2 cellular contexts compared by ENCODE assay signal in the genomic region with DNA sequence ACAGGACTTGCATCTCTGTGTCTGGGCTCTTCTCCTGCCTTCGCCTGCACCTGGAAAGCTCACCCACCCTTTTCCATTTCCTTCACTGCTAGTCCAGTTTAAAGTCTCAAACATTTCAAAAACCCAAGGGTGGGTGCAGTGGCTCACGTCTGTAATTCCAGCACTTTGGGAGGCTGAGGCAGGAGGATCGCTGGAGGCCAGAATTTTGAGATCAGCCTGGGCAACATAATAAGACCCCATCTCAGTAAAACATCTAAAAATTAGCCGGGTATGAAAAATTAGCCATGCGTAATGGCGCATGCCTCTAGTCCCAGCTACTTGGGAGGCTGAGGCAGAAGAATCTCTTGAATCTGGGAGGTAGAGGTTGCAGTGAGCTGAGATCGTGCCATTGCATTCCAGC.
TF ChIP-seq lines count a peak whose summit lies in the region.

No MANE protein-coding gene starts in this region.

TF ChIP-seq in WTC11, 78 proteins besides CTCF, POLR2A, EP300 and RAD21 (continued from another document):
- no peak for TF ChIP-seq ZNF317 (CRISPR knock-in tag; IDR thresholded peaks at IDR 0.05; ENCODE audit: borderline replicate concordance, low read depth)
- no peak for TF ChIP-seq ATF2 (CRISPR knock-in tag; IDR thresholded peaks at IDR 0.05; ENCODE audit: borderline replicate concordance, low read depth)
- TF ChIP-seq NFYB (CRISPR knock-in tag; conservative IDR thresholded peaks at IDR 0.05; ENCODE audit: low read depth): no peak
- TF ChIP-seq, protein P1, sequence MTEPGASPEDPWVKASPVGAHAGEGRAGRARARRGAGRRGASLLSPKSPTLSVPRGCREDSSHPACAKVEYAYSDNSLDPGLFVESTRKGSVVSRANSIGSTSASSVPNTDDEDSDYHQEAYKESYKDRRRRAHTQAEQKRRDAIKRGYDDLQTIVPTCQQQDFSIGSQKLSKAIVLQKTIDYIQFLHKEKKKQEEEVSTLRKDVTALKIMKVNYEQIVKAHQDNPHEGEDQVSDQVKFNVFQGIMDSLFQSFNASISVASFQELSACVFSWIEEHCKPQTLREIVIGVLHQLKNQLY (CRISPR knock-in tag; IDR thresholded peaks at IDR 0.05): no peak
TF ChIP-seq in WTC11: peak in this region for 0.

TF ChIP-seq in SK-N-SH, 30 proteins besides CTCF, POLR2A, EP300 and RAD21 (continued from another document):
- TF ChIP-seq MAX (IDR thresholded peaks at IDR 0.05; ENCODE audit: low read depth): no peak
